Comparison of ENCODE assay signal across 24 cellular contexts in genomic region chr7:47546171-47546570, GRCh38.
"Had no signal": no experiment of that assay in that cellular context is flagged by ENCODE, and none has a peak within 500 bp of the region (broad histone marks: within the 10 kb centered on the region; RNA-seq: fewer than 3 reads in every experiment).

No MANE protein-coding gene starts in this region.

- H3K9me3 ChIP-seq: esophagus muscularis mucosa, gastrocnemius medialis, heart right ventricle, left lung, lower lobe of right lung, neutrophil, right atrium auricular region, suprapubic skin, thyroid gland had no signal

- H3K4me3 Mint-ChIP-seq: effector memory CD8-positive, alpha-beta T cell; immature natural killer cell; naive B cell; nephron progenitor cell; stimulated activated effector memory CD8-positive, alpha-beta T cell treated with anti-CD3 and anti-CD28 coated beads, Interleukin-12 subunit alpha, Interleukin-12 subunit beta, amount 100 ng/mL, for 72 hours; type B pancreatic cell had no signal

- ATAC-seq: effector memory CD8-positive, alpha-beta T cell; gastrocnemius medialis; left lung; lower lobe of right lung; stimulated activated effector memory CD8-positive, alpha-beta T cell treated with anti-CD3 and anti-CD28 coated beads, Interleukin-12 subunit alpha, Interleukin-12 subunit beta, amount 100 ng/mL, for 72 hours; stimulated activated naive CD8-positive, alpha-beta T cell treated with anti-CD3 and anti-CD28 coated beads, Interleukin-15, Interleukin-2, amounts not matched to agents 100 U/mL and 50 U/mL, for 24 hours had no signal

- H3K4me1 Mint-ChIP-seq: immature natural killer cell; stimulated activated effector memory CD8-positive, alpha-beta T cell treated with anti-CD3 and anti-CD28 coated beads, Interleukin-12 subunit alpha, Interleukin-12 subunit beta, amount 100 ng/mL, for 72 hours had no signal

- H3K36me3 ChIP-seq: esophagus muscularis mucosa, gastrocnemius medialis, left lung, neutrophil, right atrium auricular region, suprapubic skin, thyroid gland had no signal

- DNase-seq: cortex of kidney; effector memory CD8-positive, alpha-beta T cell; gastrocnemius medialis; heart right ventricle; immature natural killer cell; lower lobe of right lung; mesenchymal stem cell; naive B cell; nephron progenitor cell; stimulated activated CD4-positive, alpha-beta T cell treated with anti-CD3 and anti-CD28 coated beads, Interleukin-4, amount 100 ng/mL, for 1 hour; stimulated activated CD8-positive, alpha-beta memory T cell treated with anti-CD3 and anti-CD28 coated beads, Interleukin-4, amount 100 ng/mL, for 48 hours; stimulated activated naive CD8-positive, alpha-beta T cell treated with anti-CD3 and anti-CD28 coated beads, Interleukin-15, Interleukin-2, amounts not matched to agents 100 U/mL and 50 U/mL, for 24 hours; thyroid gland had no signal

- H3K4me3 ChIP-seq: esophagus muscularis mucosa, gastrocnemius medialis, heart right ventricle, left lung, lower lobe of right lung, right atrium auricular region, suprapubic skin, thyroid gland had no signal

- H3K27me3 Mint-ChIP-seq: naive B cell had no signal

- H3K9me3 Mint-ChIP-seq: immature natural killer cell; naive B cell; nephron progenitor cell; stimulated activated effector memory CD8-positive, alpha-beta T cell treated with anti-CD3 and anti-CD28 coated beads, Interleukin-12 subunit alpha, Interleukin-12 subunit beta, amount 100 ng/mL, for 72 hours; type B pancreatic cell had no signal

- H3K36me3 Mint-ChIP-seq: immature natural killer cell; naive B cell; stimulated activated effector memory CD8-positive, alpha-beta T cell treated with anti-CD3 and anti-CD28 coated beads, Interleukin-12 subunit alpha, Interleukin-12 subunit beta, amount 100 ng/mL, for 72 hours had no signal

- H3K4me1 ChIP-seq: gastrocnemius medialis, thyroid gland had no signal

- FAIRE-seq: keratinocyte, small intestine, urothelium cell line had no signal

- H3K27me3 ChIP-seq: esophagus muscularis mucosa, gastrocnemius medialis, heart right ventricle, left lung, neutrophil, right atrium auricular region, suprapubic skin, thyroid gland had no signal

- H3K27ac ChIP-seq: epithelial cell of prostate, esophagus muscularis mucosa, gastrocnemius medialis, heart right ventricle, left lung, lower lobe of right lung, neutrophil, right atrium auricular region, suprapubic skin, thyroid gland had no signal

- H3K27ac Mint-ChIP-seq: effector memory CD8-positive, alpha-beta T cell; immature natural killer cell; nephron progenitor cell; stimulated activated effector memory CD8-positive, alpha-beta T cell treated with anti-CD3 and anti-CD28 coated beads, Interleukin-12 subunit alpha, Interleukin-12 subunit beta, amount 100 ng/mL, for 72 hours had no signal
